Comparison of ENCODE assay signal across 16 cellular contexts in genomic region chr1:2104621-2105427, GRCh38. TPM values are rescaled to one million over a fixed set of nuclear protein-coding genes. Genes with fewer than 3 reads are reported as not detected.
DNase-seq lines count a peak whose midpoint lies in the region; ATAC-seq lines count a peak whose summit lies in the region.
"Had no signal": no experiment of that assay in that cellular context is flagged by ENCODE, and none has a peak within 500 bp of the region (broad histone marks: within the 10 kb centered on the region; RNA-seq: fewer than 3 reads in every experiment).

No MANE protein-coding gene starts in this region.

- no peaks in the 10 kb centered on the region for H3K27me3 Mint-ChIP-seq in natural killer cell treated with Interleukin-12 subunit alpha and Interleukin-12 subunit beta and Interleukin-15 and Interleukin-18, amount 100 ng/mL, for 72 hours
- H3K27me3 Mint-ChIP-seq in activated CD8-positive, alpha-beta memory T cell treated with anti-CD3 and anti-CD28 coated beads, Interleukin-2, amount 10 ng/mL, durations not matched to agents 7 days and 5 days = no peaks in the 10 kb centered on the region

- ATAC-seq in esophagus mucosa (peak; percentile 49), GM19351 (IDR thresholded peaks at IDR 0.05; ENCODE audit: unreplicated experiment) (no peak)
- no peak for ATAC-seq in natural killer cell treated with Interleukin-12 subunit alpha and Interleukin-12 subunit beta and Interleukin-15 and Interleukin-18, amount 100 ng/mL, for 72 hours
- ATAC-seq in stimulated activated effector memory CD8-positive, alpha-beta T cell treated with anti-CD3 and anti-CD28 coated beads, Interleukin-12 subunit alpha, Interleukin-12 subunit beta, amount 100 ng/mL, for 72 hours = no peak
- ATAC-seq in activated CD8-positive, alpha-beta memory T cell treated with anti-CD3 and anti-CD28 coated beads, Interleukin-2, amount 10 ng/mL, durations not matched to agents 7 days and 5 days = no peak
- ATAC-seq: activated naive CD4-positive, alpha-beta T cell treated with anti-CD3 and anti-CD28 coated beads, Interleukin-2, amount 50 U/mL, for 72 hours; gastroesophageal sphincter had no signal

- peak; percentile 84 for DNase-seq in COLO668 (lab: John Stamatoyannopoulos, UW; ENCODE audit: unreplicated experiment)
- peak; percentile 60 for DNase-seq in NCI-H187 treated with DMSO at 0.1 percent for 48 hours (lab: John Stamatoyannopoulos, UW)
- DNase-seq in natural killer cell treated with Interleukin-12 subunit alpha and Interleukin-12 subunit beta and Interleukin-15 and Interleukin-18, amount 100 ng/mL, for 72 hours (ENCODE audit: low spot score) = peak; percentile 51
- no peak for DNase-seq in stimulated activated effector memory CD8-positive, alpha-beta T cell treated with anti-CD3 and anti-CD28 coated beads, Interleukin-12 subunit alpha, Interleukin-12 subunit beta, amount 100 ng/mL, for 72 hours (ENCODE audit: low spot score in 2 of 2)
- no peak for DNase-seq in 8988T
- no peak for DNase-seq in activated CD8-positive, alpha-beta memory T cell treated with anti-CD3 and anti-CD28 coated beads, Interleukin-2, amount 10 ng/mL, durations not matched to agents 7 days and 5 days
- DNase-seq: activated CD8-positive, alpha-beta memory T cell treated with anti-CD3 and anti-CD28 coated beads for 24 hours; BE2C; colonic mucosa; midbrain; NCI-H2029; sigmoid colon had no signal

- H3K4me1 Mint-ChIP-seq in natural killer cell treated with Interleukin-12 subunit alpha and Interleukin-12 subunit beta and Interleukin-15 and Interleukin-18, amount 100 ng/mL, for 72 hours (ENCODE audit: low read depth in 2 of 2) = no peaks in the 10 kb centered on the region
- no peaks in the 10 kb centered on the region for H3K4me1 Mint-ChIP-seq in stimulated activated effector memory CD8-positive, alpha-beta T cell treated with anti-CD3 and anti-CD28 coated beads, Interleukin-12 subunit alpha, Interleukin-12 subunit beta, amount 100 ng/mL, for 72 hours
- H3K4me1 Mint-ChIP-seq in activated CD8-positive, alpha-beta memory T cell treated with anti-CD3 and anti-CD28 coated beads, Interleukin-2, amount 10 ng/mL, durations not matched to agents 7 days and 5 days = no peaks in the 10 kb centered on the region

- no peaks in the 10 kb centered on the region for H3K9me3 Mint-ChIP-seq in natural killer cell treated with Interleukin-12 subunit alpha and Interleukin-12 subunit beta and Interleukin-15 and Interleukin-18, amount 100 ng/mL, for 72 hours
- H3K9me3 Mint-ChIP-seq in stimulated activated effector memory CD8-positive, alpha-beta T cell treated with anti-CD3 and anti-CD28 coated beads, Interleukin-12 subunit alpha, Interleukin-12 subunit beta, amount 100 ng/mL, for 72 hours = no peaks in the 10 kb centered on the region
- H3K9me3 Mint-ChIP-seq in activated CD8-positive, alpha-beta memory T cell treated with anti-CD3 and anti-CD28 coated beads, Interleukin-2, amount 10 ng/mL, durations not matched to agents 7 days and 5 days (ENCODE audit: low read depth) = no peaks in the 10 kb centered on the region
- H3K9me3 Mint-ChIP-seq: activated naive CD4-positive, alpha-beta T cell treated with anti-CD3 and anti-CD28 coated beads, Interleukin-2, amount 50 U/mL, for 72 hours had no signal

- CTCF ChIA-PET in activated CD8-positive, alpha-beta memory T cell treated with anti-CD3 and anti-CD28 coated beads, Interleukin-2, amount 10 ng/mL, durations not matched to agents 7 days and 5 days (lab: Charles Lee) = no interaction called here

- H3K36me3 Mint-ChIP-seq in natural killer cell treated with Interleukin-12 subunit alpha and Interleukin-12 subunit beta and Interleukin-15 and Interleukin-18, amount 100 ng/mL, for 72 hours = no peaks in the 10 kb centered on the region
- H3K36me3 Mint-ChIP-seq in stimulated activated effector memory CD8-positive, alpha-beta T cell treated with anti-CD3 and anti-CD28 coated beads, Interleukin-12 subunit alpha, Interleukin-12 subunit beta, amount 100 ng/mL, for 72 hours = no peaks in the 10 kb centered on the region
- no peaks in the 10 kb centered on the region for H3K36me3 Mint-ChIP-seq in activated CD8-positive, alpha-beta memory T cell treated with anti-CD3 and anti-CD28 coated beads, Interleukin-2, amount 10 ng/mL, durations not matched to agents 7 days and 5 days
- H3K36me3 Mint-ChIP-seq: activated naive CD4-positive, alpha-beta T cell treated with anti-CD3 and anti-CD28 coated beads, Interleukin-2, amount 50 U/mL, for 72 hours had no signal

- no peak overlapping the region for H3K4me3 Mint-ChIP-seq in natural killer cell treated with Interleukin-12 subunit alpha and Interleukin-12 subunit beta and Interleukin-15 and Interleukin-18, amount 100 ng/mL, for 72 hours
- no peak overlapping the region for H3K4me3 Mint-ChIP-seq in stimulated activated effector memory CD8-positive, alpha-beta T cell treated with anti-CD3 and anti-CD28 coated beads, Interleukin-12 subunit alpha, Interleukin-12 subunit beta, amount 100 ng/mL, for 72 hours
- no peak overlapping the region for H3K4me3 Mint-ChIP-seq in activated CD8-positive, alpha-beta memory T cell treated with anti-CD3 and anti-CD28 coated beads, Interleukin-2, amount 10 ng/mL, durations not matched to agents 7 days and 5 days

- H3K27ac Mint-ChIP-seq in natural killer cell treated with Interleukin-12 subunit alpha and Interleukin-12 subunit beta and Interleukin-15 and Interleukin-18, amount 100 ng/mL, for 72 hours = no peak overlapping the region
- H3K27ac Mint-ChIP-seq in stimulated activated effector memory CD8-positive, alpha-beta T cell treated with anti-CD3 and anti-CD28 coated beads, Interleukin-12 subunit alpha, Interleukin-12 subunit beta, amount 100 ng/mL, for 72 hours = no peak overlapping the region
- no peak overlapping the region for H3K27ac Mint-ChIP-seq in activated CD8-positive, alpha-beta memory T cell treated with anti-CD3 and anti-CD28 coated beads, Interleukin-2, amount 10 ng/mL, durations not matched to agents 7 days and 5 days

RNA-seq across cellular contexts. Expression of gene PRKCZ, which starts 54.6 kb away (rescaled TPM):
- total RNA-seq in esophagus mucosa = 21.3 TPM
- total RNA-seq in natural killer cell treated with Interleukin-12 subunit alpha and Interleukin-12 subunit beta and Interleukin-15 and Interleukin-18, amount 100 ng/mL, for 72 hours = 10 to 100 TPM; 10.8 to 13.2 TPM
- 10 to 100 TPM in 1 of 2 experiments, 1 to 10 TPM in 1; 6.8 to 12.8 TPM for total RNA-seq in activated CD8-positive, alpha-beta memory T cell treated with anti-CD3 and anti-CD28 coated beads, Interleukin-2, amount 10 ng/mL, durations not matched to agents 7 days and 5 days

Comparison
In these comparisons a context has a peak if more than half of its experiments do, and no peak if none do; other contexts are left out.
1. DNase-seq: peak in COLO668 (single experiment), NCI-H187 treated with DMSO at 0.1 percent for 48 hours (single experiment) and natural killer cell treated with Interleukin-12 subunit alpha and Interleukin-12 subunit beta and Interleukin-15 and Interleukin-18, amount 100 ng/mL, for 72 hours (single experiment); none in stimulated activated effector memory CD8-positive, alpha-beta T cell treated with anti-CD3 and anti-CD28 coated beads, Interleukin-12 subunit alpha, Interleukin-12 subunit beta, amount 100 ng/mL, for 72 hours (0 of 2), 8988T (single experiment) and activated CD8-positive, alpha-beta memory T cell treated with anti-CD3 and anti-CD28 coated beads, Interleukin-2, amount 10 ng/mL, durations not matched to agents 7 days and 5 days (single experiment).